In genomic region chr12:92928431-92928961, GRCh38 we compare ENCODE assay signal across 8 cellular contexts. TPM values are rescaled to one million over a fixed set of nuclear protein-coding genes. Genes with fewer than 3 reads are reported as not detected.
DNase-seq lines count a peak whose midpoint lies in the region; ATAC-seq and TF ChIP-seq lines count a peak whose summit lies in the region.

No MANE protein-coding gene starts in this region.

- DNase-seq in HT-29 (ENCODE audit: low spot score) = peak; percentile 32
- peak; percentile 78 for DNase-seq in activated CD4-positive, alpha-beta T cell treated with anti-CD3 and anti-CD28 coated beads for 48 hours
- DNase-seq in dorsolateral prefrontal cortex = peak in 7 of 10 donors; percentile 23 to 52 (median 32)
- DNase-seq in mesendoderm = no peak
- DNase-seq in stimulated activated CD8-positive, alpha-beta memory T cell treated with anti-CD3 and anti-CD28 coated beads, Interleukin-15, amount 100 ng/mL, for 1 hour (ENCODE audit: low read depth) = peak; percentile 14
- DNase-seq in GM19240 (ENCODE audit: insufficient read length, low spot score) = no peak

- intact Hi-C loops in dorsolateral prefrontal cortex (cut with DNase I) = loop anchor here (5.0 kb wide), 3 partner anchors 141 to 514 kb away; partner anchors contain the start of gene UBE2N (in 1 of the 2)

- peak overlapping the region; percentile 89 for H3K56ac ChIP-seq in mesendoderm (ENCODE audit: low read length)

- no peak overlapping the region for H2BK15ac ChIP-seq in mesendoderm (replicated peaks; ENCODE audit: low read depth)

- no peak overlapping the region for H2BK5ac ChIP-seq in mesendoderm (ENCODE audit: low read length)

- no peaks in the 10 kb centered on the region for H3K36me3 ChIP-seq in ACC112 (ENCODE audit: insufficient read depth, low read length)
- H3K36me3 ChIP-seq in mesendoderm (ENCODE audit: control insufficient read depth, insufficient read depth, low read length) = no peaks in the 10 kb centered on the region

- peak overlapping the region; percentile 66 for H3K23ac ChIP-seq in mesendoderm (ENCODE audit: low read length)

- H3K79me2 ChIP-seq in ACC112 (ENCODE audit: control insufficient read depth, insufficient read depth, low read length, unreplicated experiment) (peaks cover 50% of the 10 kb centered on the region), mesendoderm (ENCODE audit: control insufficient read depth, insufficient read depth, low read length) (peaks cover 6% of the 10 kb centered on the region)

- H4K5ac ChIP-seq in mesendoderm (ENCODE audit: low read length) = no peak overlapping the region

- H2AK5ac ChIP-seq in mesendoderm (ENCODE audit: low read length) = no peak overlapping the region

- no CpG with 5 or more reads among the region's 49 CpGs for WGBS in mesendoderm (ENCODE audit: extremely low coverage, insufficient coverage, low lambda C conversion rate)

- peak overlapping the region; percentile 86 for H3K4ac ChIP-seq in mesendoderm (ENCODE audit: low read depth, low read length)

- no peak for TF ChIP-seq CTCF in dorsolateral prefrontal cortex (IDR thresholded peaks at IDR 0.05 in 54 of 56, conservative IDR thresholded peaks at IDR 0.05 in 2 of 56; ENCODE audit: low read depth in 1 of 56, partially characterized antibody in 56 of 56)

- peak overlapping the region; percentile 88 for H3K4me2 ChIP-seq in mesendoderm (ENCODE audit: low read length)

- H3K18ac ChIP-seq in mesendoderm (ENCODE audit: low read length) = peak overlapping the region; percentile 99

- H3K4me3 ChIP-seq in ACC112 (ENCODE audit: low read depth, low read length) = peak overlapping the region; percentile 79
- peak overlapping the region; percentile 64 to 98 (median 82) for H3K4me3 ChIP-seq in dorsolateral prefrontal cortex
- H3K4me3 ChIP-seq in mesendoderm (ENCODE audit: low read length) = peak overlapping the region; percentile 70

- no peak overlapping the region for H2BK120ac ChIP-seq in mesendoderm (ENCODE audit: low read depth, low read length)

- peaks cover 3% of the 10 kb centered on the region for H3K79me1 ChIP-seq in mesendoderm (ENCODE audit: low read length)

- H2AFZ ChIP-seq in ACC112 (ENCODE audit: low read length, unreplicated experiment) = peak overlapping the region; percentile 34

- H3K27ac ChIP-seq in ACC112 (ENCODE audit: low read depth, low read length) = peak overlapping the region; percentile 73
- peak overlapping the region; percentile 65 to 99 (median 95) for H3K27ac ChIP-seq in dorsolateral prefrontal cortex
- H3K27ac ChIP-seq in mesendoderm (ENCODE audit: low read depth, low read length) = peak overlapping the region; percentile 91

- H4K8ac ChIP-seq in mesendoderm (ENCODE audit: low read depth, low read length) = no peak overlapping the region

- ATAC-seq in GM19328 (IDR thresholded peaks at IDR 0.05; ENCODE audit: unreplicated experiment) = peak; percentile 11

- H3K4me1 ChIP-seq in ACC112 (ENCODE audit: control insufficient read depth, insufficient read depth, low read length, unreplicated experiment) (peaks cover 13% of the 10 kb centered on the region), mesendoderm (ENCODE audit: control insufficient read depth, low read depth, low read length) (peaks cover 6% of the 10 kb centered on the region)

- H3K9ac ChIP-seq in mesendoderm (ENCODE audit: low read length) = peak overlapping the region; percentile 84

- H3K27me3 ChIP-seq in ACC112 (ENCODE audit: insufficient read depth, low read length) (no peaks in the 10 kb centered on the region), dorsolateral prefrontal cortex (no peaks in the 10 kb centered on the region), mesendoderm (ENCODE audit: insufficient read depth, low read length, poor library complexity) (no peaks in the 10 kb centered on the region)

RNA-seq across cellular contexts. Expression of gene EEA1, which starts 0.6 kb away (rescaled TPM):
- total RNA-seq in HT-29 (2014; rRNA removed; shearing (Covaris generic)) = 3.2 and 3.4 TPM in 2 replicates
- 10 to 100 TPM; 21.0 to 52.8 (median 39.1) TPM for total RNA-seq in dorsolateral prefrontal cortex
- 10.4 TPM for polyA plus RNA-seq in mesendoderm (2013, experiment 1 of 2)
- polyA plus RNA-seq in mesendoderm (2013, experiment 2 of 2) = 9.8 TPM

Comparison
In these comparisons a context has a peak if more than half of its experiments do, and no peak if none do; other contexts are left out.
1. DNase-seq: peak in HT-29 (single experiment), activated CD4-positive, alpha-beta T cell treated with anti-CD3 and anti-CD28 coated beads for 48 hours (single experiment), dorsolateral prefrontal cortex (7 of 10) and stimulated activated CD8-positive, alpha-beta memory T cell treated with anti-CD3 and anti-CD28 coated beads, Interleukin-15, amount 100 ng/mL, for 1 hour (single experiment); none in mesendoderm (single experiment) and GM19240 (single experiment).
2. Peak in every context shown above with its lines, with median percentiles within 50 percentile points of each other: H3K27ac ChIP-seq and H3K4me3 ChIP-seq.